14 cellular contexts compared by ENCODE assay signal in the genomic region with DNA sequence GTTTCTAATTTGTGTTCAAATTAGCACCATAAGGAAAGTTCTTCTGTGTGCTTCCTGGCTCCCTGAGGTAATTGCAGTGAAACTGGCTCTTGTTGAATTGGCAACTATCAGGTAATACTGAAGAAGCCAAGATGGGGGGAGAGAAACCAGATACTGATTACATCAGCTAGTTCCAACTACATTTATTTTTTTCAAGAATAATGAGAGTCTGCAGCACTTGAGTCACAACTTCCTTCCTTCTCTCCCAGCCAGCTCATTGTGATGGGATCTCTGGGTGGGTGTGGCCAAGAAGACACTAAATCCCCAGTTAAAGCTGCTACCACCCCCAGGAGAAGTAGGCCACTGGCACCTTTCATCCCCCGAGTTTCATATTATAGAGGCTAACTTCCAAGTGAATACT.
DNase-seq lines count a peak whose midpoint lies in the region; ATAC-seq and TF ChIP-seq lines count a peak whose summit lies in the region.
"Had no signal": no experiment of that assay in that cellular context is flagged by ENCODE, and none has a peak within 500 bp of the region (broad histone marks: within the 10 kb centered on the region; RNA-seq: fewer than 3 reads in every experiment).

No MANE protein-coding gene starts in this region.

- peak; percentile 82 for DNase-seq in AG08395 (ENCODE audit: low spot score)
- peak; percentile 13 for DNase-seq in HPDE6-E6E7 (ENCODE audit: extremely low spot score)
- no peak for DNase-seq in SK-N-SH
- no peak for DNase-seq in erythroblast (lab: John Stamatoyannopoulos, UW)
- no peak for DNase-seq in ecto neural progenitor cell (ENCODE audit: low spot score)
- no peak for DNase-seq in cardiac septum (ENCODE audit: low spot score)
- DNase-seq: activated CD8-positive, alpha-beta memory T cell treated with anti-CD3 and anti-CD28 coated beads, Interleukin-2, amount 50 U/mL, for 4 hours; lower lobe of right lung; NCI-H1105; NK-92 treated with Interleukin-12 subunit alpha and Interleukin-12 subunit beta, amount 100 ng/mL, for 24 hours; T-helper 9 cell had no signal

- peak overlapping the region; percentile 50 to 78 for H3K27ac ChIP-seq in SK-N-SH (ENCODE audit: low read depth in 2 of 2, low read length in 1 of 2)
- H3K27ac ChIP-seq: C4-2B, lower lobe of right lung had no signal

- H3K9me2 ChIP-seq in SK-N-SH = no peaks in the 10 kb centered on the region

- WGBS in SK-N-SH (ENCODE audit: low lambda C conversion rate) = 7% methylated on average over 1 of the region's 1 CpG

- peaks cover 9% of the 10 kb centered on the region for H3F3A ChIP-seq in SK-N-SH (replicated peaks; ENCODE audit: insufficient read depth)

- POLR2A ChIA-PET in SK-N-SH (lab: Yijun Ruan, JAX) = no interaction called here

- intact Hi-C loops in cardiac septum (cut with DNase I) = no loop called here

- 0 out of 2 replicates have a peak overlapping the region, but pooled peaks have one; percentile 49 for H2AFZ ChIP-seq in SK-N-SH (ENCODE audit: low read depth)

- H3K9me3 ChIP-seq in SK-N-SH = 0 out of 2 replicates have a peak, but pooled peaks cover 4% of the 10 kb centered on the region
- H3K9me3 ChIP-seq: lower lobe of right lung had no signal

- peak in 1 of 2 experiments; percentile 83; a peak in 1 of 4 replicates for TF ChIP-seq EP300 in SK-N-SH (IDR thresholded peaks at IDR 0.05; ENCODE audit: borderline replicate concordance in 1 of 2, low read depth in 1 of 2, low read length in 1 of 2)

- no peaks in the 10 kb centered on the region for H3K27me3 ChIP-seq in SK-N-SH (ENCODE audit: insufficient read depth)

- H3K4me1 ChIP-seq in SK-N-SH (ENCODE audit: control insufficient read depth in 1 of 2, insufficient read depth in 2 of 2, low read depth in 1 of 2, low read length in 1 of 2) = peaks cover 0 to 14% of the 10 kb centered on the region in 2 experiments
- H3K4me1 ChIP-seq: lower lobe of right lung had no signal

- no peaks in the 10 kb centered on the region for H3K36me3 ChIP-seq in SK-N-SH (replicated peaks in 1 of 2; ENCODE audit: control insufficient read depth in 1 of 2, insufficient read depth in 2 of 2, low read length in 1 of 2)
- H3K36me3 ChIP-seq: lower lobe of right lung had no signal

- peak; percentile 82 for ATAC-seq in esophagus mucosa
- ATAC-seq in HG03342 (IDR thresholded peaks at IDR 0.05; ENCODE audit: unreplicated experiment) = no peak
- ATAC-seq: lower lobe of right lung had no signal

- 0 out of 2 replicates have a peak overlapping the region, but pooled peaks have one; percentile 5 for H3K9ac ChIP-seq in SK-N-SH

- CTCF ChIA-PET in SK-N-SH (lab: Yijun Ruan, JAX) = no interaction called here

- no peaks in the 10 kb centered on the region for H3K79me2 ChIP-seq in SK-N-SH (ENCODE audit: insufficient read depth)

- H4K20me1 ChIP-seq in SK-N-SH (ENCODE audit: insufficient read depth) = no peaks in the 10 kb centered on the region

- no peak for TF ChIP-seq POLR2A in erythroblast (IDR thresholded peaks at IDR 0.05; ENCODE audit: low read length)

- no peak overlapping the region for H3K4me3 ChIP-seq in SK-N-SH (ENCODE audit: low read depth in 2 of 2, low read length in 1 of 2)
- H3K4me3 ChIP-seq: lower lobe of right lung had no signal

- peak overlapping the region; percentile 40 for H3K4me2 ChIP-seq in SK-N-SH

- TF ChIP-seq CTCF in SK-N-SH (IDR thresholded peaks at IDR 0.05) = no peak

- TF ChIP-seq RAD21 in SK-N-SH (IDR thresholded peaks at IDR 0.05; ENCODE audit: low read length) = no peak

TF ChIP-seq in SK-N-SH, 30 proteins besides CTCF, POLR2A, EP300 and RAD21:
- TF ChIP-seq RXRA (IDR thresholded peaks at IDR 0.05; ENCODE audit: borderline replicate concordance, low read depth) (peak; percentile 33; the same call in 1 of the 2 replicates), FOXM1 (IDR thresholded peaks at IDR 0.05; ENCODE audit: low read depth) (no peak), YY1 (IDR thresholded peaks at IDR 0.05; ENCODE audit: low read depth) (no peak), FOSL2 (IDR thresholded peaks at IDR 0.05; ENCODE audit: borderline replicate concordance, low read depth) (peak; percentile 72; the same call in 1 of the 2 replicates), TAF1 (IDR thresholded peaks at IDR 0.05; ENCODE audit: borderline replicate concordance, low read depth, low read length) (no peak), EZH2phosphoT487 (IDR thresholded peaks at IDR 0.05; ENCODE audit: borderline replicate concordance, low read depth) (no peak), MXI1 (IDR thresholded peaks at IDR 0.05; ENCODE audit: low read depth, low read length) (no peak), MAX (IDR thresholded peaks at IDR 0.05; ENCODE audit: low read depth) (0 out of 2 replicates have a peak, but pooled peaks have one; percentile 21), TCF12 (IDR thresholded peaks at IDR 0.05) (peak; percentile 80), NFIC (IDR thresholded peaks at IDR 0.05; ENCODE audit: borderline replicate concordance) (peak; percentile 85), JUND (IDR thresholded peaks at IDR 0.05) (peak; percentile 73), ELF1 (IDR thresholded peaks at IDR 0.05) (no peak), PBX3 (IDR thresholded peaks at IDR 0.05) (peak; percentile 77), CHD2 (IDR thresholded peaks at IDR 0.05; ENCODE audit: low read length, partially characterized antibody) (no peak), RFX5 (IDR thresholded peaks at IDR 0.05; ENCODE audit: low read length) (no peak), SMC3 (IDR thresholded peaks at IDR 0.05; ENCODE audit: low read depth, low read length) (no peak)
- TF ChIP-seq, protein P1, sequence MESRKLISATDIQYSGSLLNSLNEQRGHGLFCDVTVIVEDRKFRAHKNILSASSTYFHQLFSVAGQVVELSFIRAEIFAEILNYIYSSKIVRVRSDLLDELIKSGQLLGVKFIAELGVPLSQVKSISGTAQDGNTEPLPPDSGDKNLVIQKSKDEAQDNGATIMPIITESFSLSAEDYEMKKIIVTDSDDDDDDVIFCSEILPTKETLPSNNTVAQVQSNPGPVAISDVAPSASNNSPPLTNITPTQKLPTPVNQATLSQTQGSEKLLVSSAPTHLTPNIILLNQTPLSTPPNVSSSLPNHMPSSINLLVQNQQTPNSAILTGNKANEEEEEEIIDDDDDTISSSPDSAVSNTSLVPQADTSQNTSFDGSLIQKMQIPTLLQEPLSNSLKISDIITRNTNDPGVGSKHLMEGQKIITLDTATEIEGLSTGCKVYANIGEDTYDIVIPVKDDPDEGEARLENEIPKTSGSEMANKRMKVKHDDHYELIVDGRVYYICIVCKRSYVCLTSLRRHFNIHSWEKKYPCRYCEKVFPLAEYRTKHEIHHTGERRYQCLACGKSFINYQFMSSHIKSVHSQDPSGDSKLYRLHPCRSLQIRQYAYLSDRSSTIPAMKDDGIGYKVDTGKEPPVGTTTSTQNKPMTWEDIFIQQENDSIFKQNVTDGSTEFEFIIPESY (IDR thresholded peaks at IDR 0.05; ENCODE audit: borderline replicate concordance, low read depth) = peak; percentile 38; the same call in 1 of the 2 replicates
- TF ChIP-seq, protein P2, sequence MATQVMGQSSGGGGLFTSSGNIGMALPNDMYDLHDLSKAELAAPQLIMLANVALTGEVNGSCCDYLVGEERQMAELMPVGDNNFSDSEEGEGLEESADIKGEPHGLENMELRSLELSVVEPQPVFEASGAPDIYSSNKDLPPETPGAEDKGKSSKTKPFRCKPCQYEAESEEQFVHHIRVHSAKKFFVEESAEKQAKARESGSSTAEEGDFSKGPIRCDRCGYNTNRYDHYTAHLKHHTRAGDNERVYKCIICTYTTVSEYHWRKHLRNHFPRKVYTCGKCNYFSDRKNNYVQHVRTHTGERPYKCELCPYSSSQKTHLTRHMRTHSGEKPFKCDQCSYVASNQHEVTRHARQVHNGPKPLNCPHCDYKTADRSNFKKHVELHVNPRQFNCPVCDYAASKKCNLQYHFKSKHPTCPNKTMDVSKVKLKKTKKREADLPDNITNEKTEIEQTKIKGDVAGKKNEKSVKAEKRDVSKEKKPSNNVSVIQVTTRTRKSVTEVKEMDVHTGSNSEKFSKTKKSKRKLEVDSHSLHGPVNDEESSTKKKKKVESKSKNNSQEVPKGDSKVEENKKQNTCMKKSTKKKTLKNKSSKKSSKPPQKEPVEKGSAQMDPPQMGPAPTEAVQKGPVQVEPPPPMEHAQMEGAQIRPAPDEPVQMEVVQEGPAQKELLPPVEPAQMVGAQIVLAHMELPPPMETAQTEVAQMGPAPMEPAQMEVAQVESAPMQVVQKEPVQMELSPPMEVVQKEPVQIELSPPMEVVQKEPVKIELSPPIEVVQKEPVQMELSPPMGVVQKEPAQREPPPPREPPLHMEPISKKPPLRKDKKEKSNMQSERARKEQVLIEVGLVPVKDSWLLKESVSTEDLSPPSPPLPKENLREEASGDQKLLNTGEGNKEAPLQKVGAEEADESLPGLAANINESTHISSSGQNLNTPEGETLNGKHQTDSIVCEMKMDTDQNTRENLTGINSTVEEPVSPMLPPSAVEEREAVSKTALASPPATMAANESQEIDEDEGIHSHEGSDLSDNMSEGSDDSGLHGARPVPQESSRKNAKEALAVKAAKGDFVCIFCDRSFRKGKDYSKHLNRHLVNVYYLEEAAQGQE (IDR thresholded peaks at IDR 0.05; ENCODE audit: low read depth, low read length) = no peak

Comparison
In these comparisons a context has a peak if more than half of its experiments do, and no peak if none do; other contexts are left out.
1. DNase-seq: peak in AG08395 (single experiment) and HPDE6-E6E7 (single experiment); none in SK-N-SH (single experiment), erythroblast (0 of 2), ecto neural progenitor cell (single experiment) and cardiac septum (single experiment).